8 cellular contexts compared by ENCODE assay signal in genomic region chr6:89353118-89353556, GRCh38. TPM values are rescaled to one million over a fixed set of nuclear protein-coding genes. Genes with fewer than 3 reads are reported as not detected.
DNase-seq lines count a peak whose midpoint lies in the region; ATAC-seq and TF ChIP-seq lines count a peak whose summit lies in the region.

No MANE protein-coding gene starts in this region.

- H4K8ac ChIP-seq in neuronal stem cell (ENCODE audit: low read depth, low read length) = no peak overlapping the region

- peaks cover 0 to 7% (median 0%) of the 10 kb centered on the region in 3 donors for H3K36me3 Mint-ChIP-seq in CD8-positive, alpha-beta memory T cell

- H3K23ac ChIP-seq in neuronal stem cell (ENCODE audit: low read depth, low read length, poor library complexity) = peak overlapping the region; percentile 92

- POLR2A ChIA-PET in CD8-positive, alpha-beta memory T cell (lab: Charles Lee) = interaction anchor here (0.5 to 3.9 kb wide), 10 partner anchors 10 to 1662 kb away, joined by 3 to 59 read pairs (median 4); partner anchors contain the start of gene PNRC1

- peak overlapping the region; percentile 97 for H2AFZ ChIP-seq in neuronal stem cell (ENCODE audit: low read length)

- no peaks in the 10 kb centered on the region for H3K36me3 ChIP-seq in CD8-positive, alpha-beta memory T cell (ENCODE audit: insufficient read depth, low read length)
- no peaks in the 10 kb centered on the region for H3K36me3 ChIP-seq in RWPE2 (ENCODE audit: low read depth)
- H3K36me3 ChIP-seq in esophagus (ENCODE audit: control insufficient read depth in 2 of 2, insufficient read depth in 2 of 2, low read length in 1 of 2) = no peaks in the 10 kb centered on the region
- H3K36me3 ChIP-seq in neuronal stem cell (replicated peaks in 1 of 2; ENCODE audit: control insufficient read depth in 2 of 2, insufficient read depth in 2 of 2, low read length in 2 of 2) = peaks cover 0 to 3% of the 10 kb centered on the region in 2 donors

- no peaks in the 10 kb centered on the region for H3K9me3 ChIP-seq in CD8-positive, alpha-beta memory T cell (ENCODE audit: low read length)
- H3K9me3 ChIP-seq in RWPE2 (ENCODE audit: severe bottlenecking) (no peaks in the 10 kb centered on the region), esophagus (ENCODE audit: control insufficient read depth in 2 of 2, insufficient read depth in 1 of 2, low read depth in 1 of 2, low read length in 1 of 2) (no peaks in the 10 kb centered on the region), neuronal stem cell (replicated peaks in 1 of 2; ENCODE audit: control insufficient read depth in 2 of 2, insufficient read depth in 1 of 2, low read depth in 1 of 2, low read length in 2 of 2) (no peaks in the 10 kb centered on the region)

- peak overlapping the region; percentile 69 for H3K4me3 ChIP-seq in CD8-positive, alpha-beta memory T cell (ENCODE audit: low read length)
- H3K4me3 ChIP-seq in RWPE2 (ENCODE audit: severe bottlenecking) (peak overlapping the region; percentile 58), esophagus (ENCODE audit: low read depth in 1 of 2, low read length in 2 of 2) (peak overlapping the region; percentile 80 to 98), neuronal stem cell (ENCODE audit: low read length in 2 of 2) (peak overlapping the region; percentile 87 to 88)

- no peaks in the 10 kb centered on the region for H3K9me3 Mint-ChIP-seq in CD8-positive, alpha-beta memory T cell

- no peaks in the 10 kb centered on the region for H3K27me3 ChIP-seq in CD8-positive, alpha-beta memory T cell (ENCODE audit: insufficient read depth, low read length, poor library complexity, severe bottlenecking)
- H3K27me3 ChIP-seq in RWPE2 (ENCODE audit: insufficient read depth, poor library complexity, severe bottlenecking) (no peaks in the 10 kb centered on the region), esophagus (ENCODE audit: control insufficient read depth in 1 of 2, insufficient read depth in 2 of 2, low read length in 2 of 2) (no peaks in the 10 kb centered on the region), neuronal stem cell (ENCODE audit: control insufficient read depth in 3 of 3, insufficient read depth in 3 of 3, low read depth in 1 of 3, low read length in 3 of 3) (no peaks in the 10 kb centered on the region)

- peak overlapping the region; percentile 98 for H3K18ac ChIP-seq in neuronal stem cell (ENCODE audit: low read length)

- H3K4me2 ChIP-seq in neuronal stem cell (ENCODE audit: insufficient read depth, low read length, poor library complexity, severe bottlenecking) = peak overlapping the region; percentile 84

- CTCF ChIA-PET in CD8-positive, alpha-beta memory T cell (lab: Charles Lee) = interaction anchor here (1.3 to 5.3 kb wide), 2 partner anchors 13 to 19 kb away, joined by 4 to 41 read pairs; no protein-coding TSS in a partner anchor

- H3K4me1 Mint-ChIP-seq in CD8-positive, alpha-beta memory T cell = peaks cover 62 to 74% (median 69%) of the 10 kb centered on the region in 3 donors

- peak overlapping the region; percentile 85 for H3K27ac ChIP-seq in CD8-positive, alpha-beta memory T cell (ENCODE audit: low read depth, low read length)
- H3K27ac ChIP-seq in RWPE2 (ENCODE audit: poor library complexity, severe bottlenecking) = peak overlapping the region; percentile 47
- H3K27ac ChIP-seq in esophagus (ENCODE audit: low read depth in 2 of 2, low read length in 1 of 2) = peak overlapping the region; percentile 94 to 97
- H3K27ac ChIP-seq in neuronal stem cell (replicated peaks; ENCODE audit: low read length) = peak overlapping the region; percentile 83

- ATAC-seq in RWPE2 (ENCODE audit: low read depth) (no peak), HG02981 (IDR thresholded peaks at IDR 0.05; ENCODE audit: unreplicated experiment) (no peak), GM21786 (IDR thresholded peaks at IDR 0.05; ENCODE audit: unreplicated experiment) (no peak)

- peaks cover 52% of the 10 kb centered on the region for H3K4me1 ChIP-seq in CD8-positive, alpha-beta memory T cell (ENCODE audit: insufficient read depth, low read length)
- peaks cover 10% of the 10 kb centered on the region for H3K4me1 ChIP-seq in RWPE2 (ENCODE audit: insufficient read depth, poor library complexity, severe bottlenecking)
- peaks cover 0 to 8% of the 10 kb centered on the region in 2 donors for H3K4me1 ChIP-seq in esophagus (ENCODE audit: control insufficient read depth in 2 of 2, insufficient read depth in 2 of 2, low read length in 1 of 2)
- H3K4me1 ChIP-seq in neuronal stem cell (ENCODE audit: control insufficient read depth in 2 of 2, insufficient read depth in 1 of 2, low read depth in 1 of 2, low read length in 2 of 2) = peaks cover 6% of the 10 kb centered on the region in 2 donors

- peak overlapping the region; percentile 94 for H3K9ac ChIP-seq in neuronal stem cell (ENCODE audit: low read depth, low read length, poor library complexity)

- H2BK120ac ChIP-seq in neuronal stem cell (ENCODE audit: low read depth, low read length) = peak overlapping the region; percentile 83

- peak overlapping the region; percentile 58 for H2AK5ac ChIP-seq in neuronal stem cell (ENCODE audit: low read depth, low read length)

- no peak for TF ChIP-seq CTCF in RWPE2 (IDR thresholded peaks at IDR 0.05; ENCODE audit: poor library complexity, severe bottlenecking)

- H3K27me3 Mint-ChIP-seq in CD8-positive, alpha-beta memory T cell = no peaks in the 10 kb centered on the region

- no peak overlapping the region for H4K91ac ChIP-seq in neuronal stem cell (ENCODE audit: low read depth, low read length, poor library complexity)

- H3K79me1 ChIP-seq in neuronal stem cell (ENCODE audit: low read depth, low read length) = no peaks in the 10 kb centered on the region

- no peak overlapping the region for H3K14ac ChIP-seq in neuronal stem cell (ENCODE audit: low read length)

- WGBS in esophagus, 2 donors = 41 to 49% methylated on average over 27 of the region's 27 CpGs
- no CpG with 5 or more reads among the region's 27 CpGs for WGBS in neuronal stem cell (ENCODE audit: extremely low coverage in 2 of 2, insufficient read length in 2 of 2, insufficient replicate concordance in 1 of 2), 2 donors

- H3K4ac ChIP-seq in neuronal stem cell (ENCODE audit: low read length) = peak overlapping the region; percentile 90

- H3K4me3 Mint-ChIP-seq in CD8-positive, alpha-beta memory T cell = peak overlapping the region; percentile 79 to 96 (median 93)

- no peak overlapping the region for H2BK12ac ChIP-seq in neuronal stem cell (ENCODE audit: low read length)

- DNase-seq in CD8-positive, alpha-beta memory T cell = peak in 1 of 5 donors; percentile 54
- DNase-seq in RWPE2 (ENCODE audit: low spot score) (no peak), neuronal stem cell (ENCODE audit: low spot score) (no peak), NCI-H510A (lab: John Stamatoyannopoulos, UW) (no peak), SIG-M5 treated with dmso at 0.1 percent for 504 hours (lab: John Stamatoyannopoulos, UW; ENCODE audit: unreplicated experiment) (no peak)

- H3K27ac Mint-ChIP-seq in CD8-positive, alpha-beta memory T cell = peak overlapping the region; percentile 85 to 97 (median 92)

- H2BK15ac ChIP-seq in neuronal stem cell (ENCODE audit: low read length) = peak overlapping the region; percentile 97

- peak overlapping the region; percentile 96 for H2BK5ac ChIP-seq in neuronal stem cell (ENCODE audit: low read length)

RNA-seq across cellular contexts. Expression of gene UBE2J1, which starts 0.6 kb away (rescaled TPM):
- total RNA-seq in CD8-positive, alpha-beta memory T cell = 10 to 100 TPM; 27.1 to 27.2 TPM
- polyA plus RNA-seq in CD8-positive, alpha-beta memory T cell = 36.0 TPM
- polyA plus RNA-seq in esophagus = 10 to 100 TPM; 17.3 to 19.4 TPM
- 30.2 TPM for polyA plus RNA-seq in neuronal stem cell (2013, experiment 1 of 2)
- 31.5 TPM for polyA plus RNA-seq in neuronal stem cell (2013, experiment 2 of 2)

RNA-seq across cellular contexts. Expression of gene GABRR2, which starts 38.0 kb away (rescaled TPM):
- total RNA-seq in CD8-positive, alpha-beta memory T cell = under 1 TPM; 0.20 to 0.24 TPM
- 0.16 TPM for polyA plus RNA-seq in CD8-positive, alpha-beta memory T cell
- under 1 TPM; 0.08 to 0.12 TPM for polyA plus RNA-seq in esophagus
- 0.11 TPM for polyA plus RNA-seq in neuronal stem cell (2013, experiment 1 of 2)
- polyA plus RNA-seq in neuronal stem cell (2013, experiment 2 of 2) = 0.08 TPM

RNA-seq across cellular contexts. Expression of gene RRAGD, which starts 58.9 kb away (rescaled TPM):
- 1 to 10 TPM; 7.3 to 8.7 TPM for total RNA-seq in CD8-positive, alpha-beta memory T cell
- 1.4 TPM for polyA plus RNA-seq in CD8-positive, alpha-beta memory T cell
- 10 to 100 TPM; 14.4 to 22.4 TPM for polyA plus RNA-seq in esophagus
- 7.7 TPM for polyA plus RNA-seq in neuronal stem cell (2013, experiment 1 of 2)
- polyA plus RNA-seq in neuronal stem cell (2013, experiment 2 of 2) = 7.7 TPM
